Comparison of ENCODE assay signal across 21 cellular contexts in the genomic region with DNA sequence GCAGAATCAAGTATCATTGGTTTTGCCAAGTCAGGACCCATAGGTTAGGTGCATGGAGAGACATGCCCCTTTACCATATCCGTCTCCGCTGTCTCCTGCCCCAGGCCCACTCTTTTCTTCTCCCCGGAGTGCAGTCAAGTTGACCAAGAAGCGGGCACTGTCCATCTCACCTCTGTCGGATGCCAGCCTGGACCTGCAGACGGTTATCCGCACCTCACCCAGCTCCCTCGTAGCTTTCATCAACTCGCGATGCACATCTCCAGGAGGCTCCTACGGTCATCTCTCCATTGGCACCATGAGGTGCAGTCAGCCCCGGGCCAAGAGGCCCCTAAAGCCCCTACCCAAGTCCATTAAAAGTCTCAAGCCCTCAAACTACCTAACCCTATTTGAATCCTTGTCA. TPM values are rescaled to one million over a fixed set of nuclear protein-coding genes. Genes with fewer than 3 reads are reported as not detected.
DNase-seq lines count a peak whose midpoint lies in the region; ATAC-seq, FAIRE-seq and TF ChIP-seq lines count a peak whose summit lies in the region.
"Had no signal": no experiment of that assay in that cellular context is flagged by ENCODE, and none has a peak within 500 bp of the region (broad histone marks: within the 10 kb centered on the region; RNA-seq: fewer than 3 reads in every experiment).

No MANE protein-coding gene starts in this region.

- TF ChIP-seq CTCF in CD4-positive, alpha-beta T cell (IDR thresholded peaks at IDR 0.05), result no peak
- no peak for TF ChIP-seq CTCF in astrocyte (IDR thresholded peaks at IDR 0.05; ENCODE audit: insufficient read depth, low read depth, low read length)
- no peak for TF ChIP-seq CTCF in osteoblast (IDR thresholded peaks at IDR 0.05; ENCODE audit: extremely low read depth, low read depth, low read length)

- H3K9ac ChIP-seq in astrocyte (ENCODE audit: low read length) (no peak overlapping the region), Karpas-422 (ENCODE audit: low read length) (no peak overlapping the region)
- H3K9ac ChIP-seq: BLaER1 treated with 17β-estradiol and CSF1 and Interleukin-3, amounts not matched to agents 10 nM and 100 nM; GM23248 had no signal

- POLR2A ChIA-PET in CD4-positive, alpha-beta T cell (lab: Charles Lee), result no interaction called here

- FAIRE-seq in astrocyte (lab: Jason Lieb, UNC) (no peak), GM12891 (lab: Jason Lieb, UNC) (no peak)
- FAIRE-seq: D721Med, G401.6, H54 had no signal

- no peak overlapping the region for H3K4me3 ChIP-seq in astrocyte (ENCODE audit: insufficient read depth, low read depth, low read length)
- H3K4me3 ChIP-seq in osteoblast (ENCODE audit: insufficient read depth, low read length), result no peak overlapping the region
- H3K4me3 ChIP-seq in Karpas-422 (ENCODE audit: low read length), result no peak overlapping the region
- H3K4me3 ChIP-seq: BLaER1 treated with 17β-estradiol and CSF1 and Interleukin-3, amounts not matched to agents 10 nM and 100 nM; GM23248 had no signal

- H3K4me2 ChIP-seq in astrocyte (ENCODE audit: low read length), result no peak overlapping the region
- no peak overlapping the region for H3K4me2 ChIP-seq in osteoblast (ENCODE audit: insufficient read depth, low read length)
- no peak overlapping the region for H3K4me2 ChIP-seq in Karpas-422 (ENCODE audit: low read depth, low read length, poor library complexity, severe bottlenecking)

- H3K27ac ChIP-seq in CD4-positive, alpha-beta T cell (ENCODE audit: low read depth, low read length), result no peak overlapping the region
- H3K27ac ChIP-seq in astrocyte (ENCODE audit: low read depth, low read length) (no peak overlapping the region), osteoblast (ENCODE audit: low read depth, low read length) (no peak overlapping the region), Karpas-422 (ENCODE audit: low read length) (no peak overlapping the region)
- H3K27ac ChIP-seq: BLaER1 treated with 17β-estradiol and CSF1 and Interleukin-3, amounts not matched to agents 10 nM and 100 nM; GM23248 had no signal

- H3K9me3 ChIP-seq in CD4-positive, alpha-beta T cell (ENCODE audit: control insufficient read depth, low read length), result no peaks in the 10 kb centered on the region
- H3K9me3 ChIP-seq in astrocyte (ENCODE audit: insufficient read depth, low read depth, low read length), result no peaks in the 10 kb centered on the region
- no peaks in the 10 kb centered on the region for H3K9me3 ChIP-seq in osteoblast (ENCODE audit: low read depth, low read length)
- H3K9me3 ChIP-seq in Karpas-422 (ENCODE audit: low read length), result no peaks in the 10 kb centered on the region
- H3K9me3 ChIP-seq: BLaER1 treated with 17β-estradiol and CSF1 and Interleukin-3, amounts not matched to agents 10 nM and 100 nM had no signal

- no peaks in the 10 kb centered on the region for H3K79me2 ChIP-seq in astrocyte (ENCODE audit: insufficient read depth, low read length)
- H3K79me2 ChIP-seq in osteoblast (ENCODE audit: insufficient read depth, low read length), result no peaks in the 10 kb centered on the region
- no peaks in the 10 kb centered on the region for H3K79me2 ChIP-seq in Karpas-422 (ENCODE audit: low read length)

- no peak for DNase-seq in CD4-positive, alpha-beta T cell
- DNase-seq in astrocyte (ENCODE audit: low read depth) (no peak), osteoblast (ENCODE audit: insufficient read length, low spot score, missing footprints) (peak; percentile 69), Karpas-422 (no peak), GM12891 (ENCODE audit: insufficient read length, low spot score) (no peak)
- DNase-seq in natural killer cell treated with Interleukin-12 subunit alpha and Interleukin-12 subunit beta and Interleukin-15 and Interleukin-18, amount 100 ng/mL, for 72 hours (ENCODE audit: low spot score), result peak; percentile 47
- DNase-seq: 8988T; AML-193; CD8-positive, alpha-beta T cell; COR-L47; DMS153; DMS79 treated with DMSO at 0.1 percent for 48 hours; EL; GM23248 had no signal

- H3K4me1 Mint-ChIP-seq in CD4-positive, alpha-beta T cell (ENCODE audit: low read depth), result peaks cover 50% of the 10 kb centered on the region
- peaks cover 9% of the 10 kb centered on the region for H3K4me1 Mint-ChIP-seq in astrocyte (ENCODE audit: low read depth, unreplicated experiment)
- peaks cover 50 to 64% of the 10 kb centered on the region in 2 donors for H3K4me1 Mint-ChIP-seq in natural killer cell treated with Interleukin-12 subunit alpha and Interleukin-12 subunit beta and Interleukin-15 and Interleukin-18, amount 100 ng/mL, for 72 hours (ENCODE audit: low read depth in 2 of 2)

- no peak for ATAC-seq in CD4-positive, alpha-beta T cell (ENCODE audit: poor library complexity)
- ATAC-seq in natural killer cell treated with Interleukin-12 subunit alpha and Interleukin-12 subunit beta and Interleukin-15 and Interleukin-18, amount 100 ng/mL, for 72 hours, result no peak
- ATAC-seq in HG02571 (IDR thresholded peaks at IDR 0.05; ENCODE audit: unreplicated experiment) (no peak), HG02610 (IDR thresholded peaks at IDR 0.05; ENCODE audit: unreplicated experiment) (no peak)
- ATAC-seq: CD8-positive, alpha-beta T cell had no signal

- H4K20me1 ChIP-seq in astrocyte (ENCODE audit: insufficient read depth, low read length) (no peaks in the 10 kb centered on the region), osteoblast (ENCODE audit: insufficient read depth, low read length) (no peaks in the 10 kb centered on the region), Karpas-422 (ENCODE audit: insufficient read depth, low read depth, low read length) (no peaks in the 10 kb centered on the region)

- H3K4me1 ChIP-seq in astrocyte (ENCODE audit: insufficient read depth, low read length) (peaks cover 18% of the 10 kb centered on the region), osteoblast (ENCODE audit: insufficient read depth, low read length) (peaks cover 7% of the 10 kb centered on the region), Karpas-422 (ENCODE audit: low read length) (peaks cover 27% of the 10 kb centered on the region)

- no peaks in the 10 kb centered on the region for H3K36me3 ChIP-seq in astrocyte (ENCODE audit: insufficient read depth, low read length)
- no peaks in the 10 kb centered on the region for H3K36me3 ChIP-seq in osteoblast (ENCODE audit: insufficient read depth, low read length)
- H3K36me3 ChIP-seq in Karpas-422 (ENCODE audit: insufficient read depth, low read length), result no peaks in the 10 kb centered on the region

- no peak overlapping the region for H3K4me3 Mint-ChIP-seq in CD4-positive, alpha-beta T cell
- H3K4me3 Mint-ChIP-seq in astrocyte (ENCODE audit: unreplicated experiment), result peak overlapping the region; percentile 22
- H3K4me3 Mint-ChIP-seq in natural killer cell treated with Interleukin-12 subunit alpha and Interleukin-12 subunit beta and Interleukin-15 and Interleukin-18, amount 100 ng/mL, for 72 hours, result peak overlapping the region; percentile 41
- H3K4me3 Mint-ChIP-seq: CD8-positive, alpha-beta T cell had no signal

- CTCF ChIA-PET in CD4-positive, alpha-beta T cell (lab: Charles Lee), result interaction anchor here (1.0 to 4.6 kb wide), 2 partner anchors 9 to 11 kb away, joined by 3 to 35 read pairs; no protein-coding TSS in a partner anchor

- no peaks in the 10 kb centered on the region for H3K9me3 Mint-ChIP-seq in CD4-positive, alpha-beta T cell
- H3K9me3 Mint-ChIP-seq in astrocyte (ENCODE audit: unreplicated experiment), result peaks cover 5% of the 10 kb centered on the region
- H3K9me3 Mint-ChIP-seq in natural killer cell treated with Interleukin-12 subunit alpha and Interleukin-12 subunit beta and Interleukin-15 and Interleukin-18, amount 100 ng/mL, for 72 hours, result no peaks in the 10 kb centered on the region
- H3K9me3 Mint-ChIP-seq: CD8-positive, alpha-beta T cell; IgD-negative memory B cell had no signal

- H3K27me3 ChIP-seq in CD4-positive, alpha-beta T cell (ENCODE audit: control insufficient read depth, insufficient read depth, low read length), result peaks cover 9% of the 10 kb centered on the region
- H3K27me3 ChIP-seq in astrocyte (ENCODE audit: insufficient read depth, low read length), result peaks cover 3% of the 10 kb centered on the region
- peaks cover 33% of the 10 kb centered on the region for H3K27me3 ChIP-seq in osteoblast (ENCODE audit: insufficient read depth, low read length)
- no peaks in the 10 kb centered on the region for H3K27me3 ChIP-seq in Karpas-422 (ENCODE audit: low read length)

- no peaks in the 10 kb centered on the region for H3K9me2 ChIP-seq in Karpas-422 (replicated peaks; ENCODE audit: insufficient read depth, low read length)

- peak overlapping the region; percentile 4 for H3K27ac Mint-ChIP-seq in CD4-positive, alpha-beta T cell
- no peak overlapping the region for H3K27ac Mint-ChIP-seq in astrocyte (ENCODE audit: unreplicated experiment)
- H3K27ac Mint-ChIP-seq in natural killer cell treated with Interleukin-12 subunit alpha and Interleukin-12 subunit beta and Interleukin-15 and Interleukin-18, amount 100 ng/mL, for 72 hours, result peak overlapping the region; percentile 9 to 72
- H3K27ac Mint-ChIP-seq: CD8-positive, alpha-beta T cell had no signal

- peaks cover 20% of the 10 kb centered on the region for H3K27me3 Mint-ChIP-seq in CD4-positive, alpha-beta T cell
- peaks cover 55% of the 10 kb centered on the region for H3K27me3 Mint-ChIP-seq in astrocyte (ENCODE audit: low read depth, unreplicated experiment)
- peaks cover 0 to 4% of the 10 kb centered on the region in 2 donors for H3K27me3 Mint-ChIP-seq in natural killer cell treated with Interleukin-12 subunit alpha and Interleukin-12 subunit beta and Interleukin-15 and Interleukin-18, amount 100 ng/mL, for 72 hours

- intact Hi-C loops in CD4-positive, alpha-beta T cell (cut with DNase I, micrococcal nuclease), result loop anchor here in 1 of 2 experiments (2.0 kb wide), 1 partner anchor 62 kb away; no protein-coding TSS in a partner anchor

- H3K36me3 Mint-ChIP-seq in CD4-positive, alpha-beta T cell (ENCODE audit: low read depth), result peaks cover 23% of the 10 kb centered on the region
- peaks cover 23% of the 10 kb centered on the region for H3K36me3 Mint-ChIP-seq in astrocyte (ENCODE audit: low read depth, unreplicated experiment)
- no peaks in the 10 kb centered on the region for H3K36me3 Mint-ChIP-seq in natural killer cell treated with Interleukin-12 subunit alpha and Interleukin-12 subunit beta and Interleukin-15 and Interleukin-18, amount 100 ng/mL, for 72 hours

- no peak for TF ChIP-seq POLR2A in GM12891 (IDR thresholded peaks at IDR 0.05; ENCODE audit: low read depth, low read length)

- H2AFZ ChIP-seq in astrocyte (ENCODE audit: low read depth, low read length), result no peak overlapping the region
- no peak overlapping the region for H2AFZ ChIP-seq in osteoblast (ENCODE audit: low read length)
- no peak overlapping the region for H2AFZ ChIP-seq in Karpas-422 (ENCODE audit: low read length)
- H2AFZ ChIP-seq: GM23248 had no signal

RNA-seq across cellular contexts. Expression of gene GLI1, which starts 5.0 kb away (rescaled TPM):
- total RNA-seq in CD4-positive, alpha-beta T cell, result under 1 TPM; 0.31 to 0.85 TPM
- total RNA-seq in astrocyte, result 5.8 and 6.8 TPM in 2 replicates
- total RNA-seq in natural killer cell treated with Interleukin-12 subunit alpha and Interleukin-12 subunit beta and Interleukin-15 and Interleukin-18, amount 100 ng/mL, for 72 hours, result 1 to 10 TPM in 1 of 2 donors, under 1 TPM in 1; 0.61 to 1.0 TPM
- 0.29 and 0.36 TPM in 2 replicates for total RNA-seq in osteoblast
- 1.9 and 9.3 TPM in 2 replicates for total RNA-seq in Karpas-422 (2014; rRNA removed; shearing (Covaris generic); ENCODE audit: low replicate concordance)
- polyA plus RNA-seq in GM12891 (2012; ENCODE audit: low read depth, missing spikeins), result 0.42 TPM

RNA-seq across cellular contexts. Expression of gene INHBE, which starts 9.5 kb away (rescaled TPM):
- not detected for total RNA-seq in CD4-positive, alpha-beta T cell
- total RNA-seq in astrocyte (24.6 and 37.5 TPM in 2 replicates), osteoblast (0.88 and 3.3 TPM in 2 replicates)
- under 1 TPM in 1 of 2 donors, not detected in 1; 0.45 TPM for total RNA-seq in natural killer cell treated with Interleukin-12 subunit alpha and Interleukin-12 subunit beta and Interleukin-15 and Interleukin-18, amount 100 ng/mL, for 72 hours
- total RNA-seq in Karpas-422 (2014; rRNA removed; shearing (Covaris generic); ENCODE audit: low replicate concordance), result 14.3 and 17.9 TPM in 2 replicates
- polyA plus RNA-seq in GM12891 (2012; ENCODE audit: low read depth, missing spikeins), result 0.41 TPM
- total RNA-seq: CD8-positive, alpha-beta T cell had no signal
- polyA plus RNA-seq: IgD-negative memory B cell had no signal

RNA-seq across cellular contexts. Expression of gene ARHGAP9, which starts 15.1 kb away (rescaled TPM):
- total RNA-seq in CD4-positive, alpha-beta T cell, result 100 to 1,000 TPM; 354 to 370 TPM
- 2.5 and 3.1 TPM in 2 replicates for total RNA-seq in astrocyte
- total RNA-seq in natural killer cell treated with Interleukin-12 subunit alpha and Interleukin-12 subunit beta and Interleukin-15 and Interleukin-18, amount 100 ng/mL, for 72 hours, result 100 to 1,000 TPM; 138 to 154 TPM
- 0.29 and 0.36 TPM in 2 replicates for total RNA-seq in osteoblast
- total RNA-seq in Karpas-422 (2014; rRNA removed; shearing (Covaris generic); ENCODE audit: low replicate concordance), result 6.7 and 12.3 TPM in 2 replicates
- 71.0 TPM for polyA plus RNA-seq in GM12891 (2012; ENCODE audit: low read depth, missing spikeins)

RNA-seq across cellular contexts. Expression of gene MARS1, which starts 23.3 kb away (rescaled TPM):
- total RNA-seq in CD4-positive, alpha-beta T cell, result 100 to 1,000 TPM; 203 to 204 TPM
- total RNA-seq in astrocyte (351 and 384 TPM in 2 replicates), osteoblast (171 and 187 TPM in 2 replicates)
- total RNA-seq in natural killer cell treated with Interleukin-12 subunit alpha and Interleukin-12 subunit beta and Interleukin-15 and Interleukin-18, amount 100 ng/mL, for 72 hours, result 100 to 1,000 TPM; 336 to 446 TPM
- 204 and 260 TPM in 2 replicates for total RNA-seq in Karpas-422 (2014; rRNA removed; shearing (Covaris generic); ENCODE audit: low replicate concordance)
- polyA plus RNA-seq in GM12891 (2012; ENCODE audit: low read depth, missing spikeins), result 93.4 TPM

RNA-seq across cellular contexts. Expression of gene INHBC, which starts 30.0 kb away (rescaled TPM):
- under 1 TPM; 0.20 to 0.33 TPM for total RNA-seq in CD4-positive, alpha-beta T cell
- total RNA-seq in astrocyte (not detected in 2 replicates), osteoblast (not detected in 2 replicates)
- total RNA-seq in natural killer cell treated with Interleukin-12 subunit alpha and Interleukin-12 subunit beta and Interleukin-15 and Interleukin-18, amount 100 ng/mL, for 72 hours, result not detected
- 0.11 TPM in 1 of 2 replicates, not detected in the other for total RNA-seq in Karpas-422 (2014; rRNA removed; shearing (Covaris generic); ENCODE audit: low replicate concordance)
- 0.15 TPM for polyA plus RNA-seq in GM12891 (2012; ENCODE audit: low read depth, missing spikeins)
- total RNA-seq: GM23248 had no signal
- polyA plus RNA-seq: GM23248, IgD-negative memory B cell had no signal

Comparison
In these comparisons a context has a peak if more than half of its experiments do, and no peak if none do; other contexts are left out.
1. DNase-seq: peak in natural killer cell treated with Interleukin-12 subunit alpha and Interleukin-12 subunit beta and Interleukin-15 and Interleukin-18, amount 100 ng/mL, for 72 hours (single experiment) and osteoblast (single experiment); none in CD4-positive, alpha-beta T cell (0 of 10), astrocyte (single experiment), Karpas-422 (single experiment) and GM12891 (single experiment).
2. RNA of gene ARHGAP9, which starts 15.1 kb away (total RNA-seq): 354 to 370 TPM in CD4-positive, alpha-beta T cell and 138 to 154 TPM in natural killer cell treated with Interleukin-12 subunit alpha and Interleukin-12 subunit beta and Interleukin-15 and Interleukin-18, amount 100 ng/mL, for 72 hours; 6.7 to 12.3 TPM in Karpas-422, 2.5 to 3.1 TPM in astrocyte and 0.29 to 0.36 TPM in osteoblast; every median in the first group is over 10 times any median in the second.